ENCODE assay signal across 17 cellular contexts in genomic region chr11:116590844-116591575, GRCh38.
DNase-seq lines count a peak whose midpoint lies in the region; ATAC-seq and TF ChIP-seq lines count a peak whose summit lies in the region.
"Had no signal": no experiment of that assay in that cellular context is flagged by ENCODE, and none has a peak within 500 bp of the region (broad histone marks: within the 10 kb centered on the region; RNA-seq: fewer than 3 reads in every experiment).

No MANE protein-coding gene starts in this region.

- H3K4me1 Mint-ChIP-seq in neural progenitor cell (peaks cover 9% of the 10 kb centered on the region), progenitor cell of endocrine pancreas (ENCODE audit: low read depth) (peaks cover 3% of the 10 kb centered on the region)

- H3K27me3 Mint-ChIP-seq in neural progenitor cell (ENCODE audit: insufficient read depth, low read depth) (peaks cover 11% of the 10 kb centered on the region), progenitor cell of endocrine pancreas (peaks cover 75% of the 10 kb centered on the region)

- no peak overlapping the region for H3K27ac ChIP-seq in neural progenitor cell
- H3K27ac ChIP-seq in spleen = no peak overlapping the region
- no peak overlapping the region for H3K27ac ChIP-seq in ascending aorta
- H3K27ac ChIP-seq: 22Rv1, A549, C4-2B, GM23248, HL-60 had no signal

- intact Hi-C loops in left cardiac atrium (cut with DNase I) (no loop called here), Right ventricle myocardium inferior (cut with DNase I) (no loop called here), spleen (cut with DNase I; ENCODE audit: low total_unique reads) (no loop called here), ascending aorta (cut with DNase I) (no loop called here)

- no peaks in the 10 kb centered on the region for H4K20me1 ChIP-seq in neural progenitor cell (ENCODE audit: low read depth)

- H3K9me3 ChIP-seq in neural progenitor cell (ENCODE audit: low read depth) (no peaks in the 10 kb centered on the region), spleen (no peaks in the 10 kb centered on the region), ascending aorta (no peaks in the 10 kb centered on the region)
- H3K9me3 ChIP-seq: A549, Caco-2, HAP-1 had no signal

- H3F3A ChIP-seq in neural progenitor cell (ENCODE audit: low read depth) = no peaks in the 10 kb centered on the region

- WGBS in spleen, 5 donors = 69 to 82% (median 76%) methylated on average over 10 of the region's 10 CpGs

- no peaks in the 10 kb centered on the region for H3K36me3 ChIP-seq in neural progenitor cell
- H3K36me3 ChIP-seq in spleen = no peaks in the 10 kb centered on the region
- no peaks in the 10 kb centered on the region for H3K36me3 ChIP-seq in ascending aorta
- H3K36me3 ChIP-seq: HAP-1 had no signal

- H3K27ac Mint-ChIP-seq in neural progenitor cell = no peak overlapping the region
- no peak overlapping the region for H3K27ac Mint-ChIP-seq in progenitor cell of endocrine pancreas
- H3K27ac Mint-ChIP-seq: CD4-positive, alpha-beta T cell had no signal

- H3K27me3 ChIP-seq in neural progenitor cell = peaks cover 4% of the 10 kb centered on the region
- H3K27me3 ChIP-seq in spleen (replicated peaks in 1 of 7) = peaks cover 0 to 39% (median 0%) of the 10 kb centered on the region in 7 donors
- no peaks in the 10 kb centered on the region for H3K27me3 ChIP-seq in ascending aorta

- H3K36me3 Mint-ChIP-seq in neural progenitor cell (no peaks in the 10 kb centered on the region), progenitor cell of endocrine pancreas (ENCODE audit: insufficient read depth) (no peaks in the 10 kb centered on the region)

- no peak overlapping the region for H3K4me2 ChIP-seq in neural progenitor cell
- H3K4me2 ChIP-seq: A549 had no signal

- no peaks in the 10 kb centered on the region for H3K79me2 ChIP-seq in neural progenitor cell (ENCODE audit: low read depth)

- H3K4me1 ChIP-seq in neural progenitor cell = no peaks in the 10 kb centered on the region
- H3K4me1 ChIP-seq in spleen = no peaks in the 10 kb centered on the region
- H3K4me1 ChIP-seq in ascending aorta = no peaks in the 10 kb centered on the region
- H3K4me1 ChIP-seq: A549, Caco-2, HAP-1 had no signal

- DNase-seq in left cardiac atrium = no peak
- DNase-seq in Right ventricle myocardium inferior (ENCODE audit: missing footprints) = no peak
- DNase-seq in neural progenitor cell (ENCODE audit: low spot score) = no peak
- peak; percentile 32 for DNase-seq in spleen
- DNase-seq in progenitor cell of endocrine pancreas (ENCODE audit: low spot score, unreplicated experiment) = no peak
- no peak for DNase-seq in midbrain (lab: John Stamatoyannopoulos, UW)
- DNase-seq in ascending aorta (ENCODE audit: low spot score in 2 of 2) = no peak
- DNase-seq: AML-193; Caco-2; CD4-positive, alpha-beta T cell; GDM1; GM23248 had no signal

- H3K9me3 Mint-ChIP-seq in neural progenitor cell (no peaks in the 10 kb centered on the region), progenitor cell of endocrine pancreas (ENCODE audit: low read depth) (no peaks in the 10 kb centered on the region)

- no peak overlapping the region for H3K9ac ChIP-seq in neural progenitor cell
- H3K9ac ChIP-seq: GM23248 had no signal

- ATAC-seq in left cardiac atrium (peak; percentile 19 to 55), Right ventricle myocardium inferior (no peak)
- ATAC-seq: A549 had no signal

- peak overlapping the region; percentile 9 for H3K4me3 Mint-ChIP-seq in neural progenitor cell
- no peak overlapping the region for H3K4me3 Mint-ChIP-seq in progenitor cell of endocrine pancreas (ENCODE audit: low read depth)
- H3K4me3 Mint-ChIP-seq: CD4-positive, alpha-beta T cell had no signal

- H2AFZ ChIP-seq in neural progenitor cell (replicated peaks) = no peak overlapping the region
- H2AFZ ChIP-seq: GM23248 had no signal

- TF ChIP-seq CTCF in neural progenitor cell (IDR thresholded peaks at IDR 0.05) (no peak), spleen (IDR thresholded peaks at IDR 0.05 in 8 of 11, conservative IDR thresholded peaks at IDR 0.05 in 3 of 11) (no peak), progenitor cell of endocrine pancreas (IDR thresholded peaks at IDR 0.05; ENCODE audit: unreplicated experiment) (no peak), ascending aorta (IDR thresholded peaks at IDR 0.05) (no peak)

- no peak overlapping the region for H3K4me3 ChIP-seq in neural progenitor cell
- no peak overlapping the region for H3K4me3 ChIP-seq in spleen
- no peak overlapping the region for H3K4me3 ChIP-seq in ascending aorta
- H3K4me3 ChIP-seq: A549, GM23248, HAP-1 had no signal

- TF ChIP-seq POLR2A in spleen (IDR thresholded peaks at IDR 0.05) = no peak
